9 cellular contexts compared by ENCODE assay signal in the genomic region with DNA sequence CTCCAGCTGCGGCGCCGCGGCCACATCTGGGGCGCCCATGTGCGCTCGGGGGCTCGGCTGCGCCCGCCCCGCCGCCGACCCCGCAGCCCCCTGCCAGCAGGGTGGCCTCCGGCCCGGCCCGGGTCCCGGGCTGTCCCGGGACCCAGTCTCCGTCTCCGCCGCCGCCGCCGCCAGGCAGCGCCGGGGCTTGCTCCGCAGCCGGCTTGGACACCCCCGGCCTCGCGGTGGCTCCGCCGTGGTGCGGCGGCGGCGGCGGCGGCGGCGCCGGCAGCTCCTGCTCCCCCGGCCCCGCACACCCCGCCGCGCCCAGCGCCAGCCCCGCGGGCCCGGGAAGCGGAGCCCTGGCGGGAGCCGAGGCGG. TPM values are rescaled to one million over a fixed set of nuclear protein-coding genes. Genes with fewer than 3 reads are reported as not detected.
DNase-seq lines count a peak whose midpoint lies in the region; ATAC-seq and TF ChIP-seq lines count a peak whose summit lies in the region.
"Had no signal": no experiment of that assay in that cellular context is flagged by ENCODE, and none has a peak within 500 bp of the region (broad histone marks: within the 10 kb centered on the region; RNA-seq: fewer than 3 reads in every experiment).

No MANE protein-coding gene starts in this region.

- peak; percentile 28 for ATAC-seq in GM19395 (IDR thresholded peaks at IDR 0.05; ENCODE audit: unreplicated experiment)
- ATAC-seq in HG03097 (IDR thresholded peaks at IDR 0.05; ENCODE audit: low FRiP score, unreplicated experiment) = peak; percentile 37
- peak; percentile 40 for ATAC-seq in central memory CD8-positive, alpha-beta T cell (replicated peaks; ENCODE audit: extremely low read depth, poor library complexity, severe bottlenecking)

- H3K27me3 Mint-ChIP-seq in central memory CD8-positive, alpha-beta T cell = peaks cover 57% of the 10 kb centered on the region

- no peaks in the 10 kb centered on the region for H3K9me3 ChIP-seq in BE2C

- H3K4me3 Mint-ChIP-seq in central memory CD8-positive, alpha-beta T cell = peak overlapping the region; percentile 76

- no peaks in the 10 kb centered on the region for H3K4me1 ChIP-seq in BE2C

- peak overlapping the region in 9 of 21 experiments; percentile 42 to 85 (median 76) for H3K27ac ChIP-seq in skin epidermis

- H3K36me3 ChIP-seq in BE2C = no peaks in the 10 kb centered on the region

- no peak for DNase-seq in central memory CD8-positive, alpha-beta T cell (ENCODE audit: low spot score in 2 of 2)
- DNase-seq in cerebellar cortex (ENCODE audit: low spot score) = no peak
- no peak for DNase-seq in islet precursor cell
- no peak for DNase-seq in BE2C
- no peak for DNase-seq in NCI-H748 treated with DMSO at 0.1 percent for 48 hours (lab: John Stamatoyannopoulos, UW)

- no peaks in the 10 kb centered on the region for H3K9me3 Mint-ChIP-seq in central memory CD8-positive, alpha-beta T cell
- H3K9me3 Mint-ChIP-seq: dendritic cell treated with granulocyte-macrophage colony-stimulating factor and Interleukin-4, amounts not matched to agents 40 ng/mL and 50 ng/mL, for 4 days had no signal

- peaks cover 6% of the 10 kb centered on the region for H3K4me1 Mint-ChIP-seq in central memory CD8-positive, alpha-beta T cell

- no peaks in the 10 kb centered on the region for H3K36me3 Mint-ChIP-seq in central memory CD8-positive, alpha-beta T cell (ENCODE audit: insufficient read depth)

- H3K27ac Mint-ChIP-seq in central memory CD8-positive, alpha-beta T cell (ENCODE audit: low read depth) = no peak overlapping the region
- H3K27ac Mint-ChIP-seq: dendritic cell treated with granulocyte-macrophage colony-stimulating factor and Interleukin-4, amounts not matched to agents 40 ng/mL and 50 ng/mL, for 4 days had no signal

- H3K4me3 ChIP-seq in skin epidermis = peak overlapping the region; percentile 33 to 62 (median 42)
- H3K4me3 ChIP-seq in BE2C (ENCODE audit: low read depth, low read length) = no peak overlapping the region

- TF ChIP-seq CTCF in BE2C (IDR thresholded peaks at IDR 0.05; ENCODE audit: low read depth, low read length) = no peak

- H3K27me3 ChIP-seq in BE2C = peaks cover 70% of the 10 kb centered on the region

RNA-seq across cellular contexts. Expression of a gene that starts 0.2 kb away (rescaled TPM):
- polyA plus RNA-seq in BE2C (2012; ENCODE audit: insufficient read depth, insufficient read length, low read depth) = not detected
